Comparison of ENCODE assay signal across 11 cellular contexts in genomic region chr16:89602952-89603590, GRCh38. TPM values are rescaled to one million over a fixed set of nuclear protein-coding genes. Genes with fewer than 3 reads are reported as not detected.
DNase-seq lines count a peak whose midpoint lies in the region; ATAC-seq and TF ChIP-seq lines count a peak whose summit lies in the region.
"Had no signal": no experiment of that assay in that cellular context is flagged by ENCODE, and none has a peak within 500 bp of the region (broad histone marks: within the 10 kb centered on the region; RNA-seq: fewer than 3 reads in every experiment).

No MANE protein-coding gene starts in this region.

- peak overlapping the region; percentile 12 to 35 for H3K4ac ChIP-seq in mesenchymal stem cell (ENCODE audit: low read depth in 1 of 2, low read length in 2 of 2)

- H4K8ac ChIP-seq in mesenchymal stem cell (ENCODE audit: low read length), result peak overlapping the region; percentile 66

- H3K4me3 ChIP-seq in heart left ventricle, result no peak overlapping the region
- H3K4me3 ChIP-seq in mesenchymal stem cell (ENCODE audit: insufficient read depth in 1 of 2, low read depth in 1 of 2, low read length in 2 of 2), result peak overlapping the region in 1 of 2 experiments; percentile 29
- no peak overlapping the region for H3K4me3 ChIP-seq in gastrocnemius medialis

- CTCF ChIA-PET in activated CD8-positive, alpha-beta T cell treated with anti-CD3 and anti-CD28 coated beads for 36 hours (lab: Charles Lee), result interaction anchor here (0.6 to 1.6 kb wide), 2 partner anchors 12 kb away, joined by 3 to 8 read pairs; no protein-coding TSS in a partner anchor

- H2BK12ac ChIP-seq in mesenchymal stem cell (ENCODE audit: low read length in 2 of 2), result peak overlapping the region; percentile 25 to 79

- H2AFZ ChIP-seq in mesenchymal stem cell (ENCODE audit: low read depth, low read length), result peak overlapping the region; percentile 7

- ATAC-seq in Right ventricle myocardium inferior (peak; percentile 10), heart left ventricle (no peak), gastrocnemius medialis (no peak)
- peak; percentile 2 for ATAC-seq in activated CD8-positive, alpha-beta T cell treated with anti-CD3 and anti-CD28 coated beads for 36 hours

- peak overlapping the region; percentile 15 for H3K4me2 ChIP-seq in mesenchymal stem cell (ENCODE audit: low read length, poor library complexity, severe bottlenecking)

- peaks cover 12% of the 10 kb centered on the region for H3K4me1 Mint-ChIP-seq in activated CD8-positive, alpha-beta T cell treated with anti-CD3 and anti-CD28 coated beads for 36 hours (ENCODE audit: low read depth)

- no peak for TF ChIP-seq POLR2A in heart left ventricle (IDR thresholded peaks at IDR 0.05)
- TF ChIP-seq POLR2A in gastrocnemius medialis (IDR thresholded peaks at IDR 0.05), result no peak

- H3K27ac Mint-ChIP-seq in activated CD8-positive, alpha-beta T cell treated with anti-CD3 and anti-CD28 coated beads for 36 hours, result no peak overlapping the region

- no peak overlapping the region for H3K23ac ChIP-seq in mesenchymal stem cell (ENCODE audit: low read length in 2 of 2)

- in situ Hi-C loops in gastrocnemius medialis (cut with MboI; ENCODE audit: low sequenced_read_pairs in 4 of 4), result no loop called here

- H3K4me3 Mint-ChIP-seq in activated CD8-positive, alpha-beta T cell treated with anti-CD3 and anti-CD28 coated beads for 36 hours, result no peak overlapping the region

- no peak overlapping the region for H2BK120ac ChIP-seq in mesenchymal stem cell (ENCODE audit: low read depth, low read length)

- H3K4me1 ChIP-seq in heart left ventricle, result peaks cover 0 to 14% (median 3%) of the 10 kb centered on the region in 12 donors
- H3K4me1 ChIP-seq in mesenchymal stem cell (ENCODE audit: control insufficient read depth, insufficient read depth, low read depth, low read length), result peaks cover 29% of the 10 kb centered on the region
- H3K4me1 ChIP-seq in gastrocnemius medialis, result no peaks in the 10 kb centered on the region

- H3K9me3 Mint-ChIP-seq in activated CD8-positive, alpha-beta T cell treated with anti-CD3 and anti-CD28 coated beads for 36 hours, result no peaks in the 10 kb centered on the region

- no peak overlapping the region for H2BK15ac ChIP-seq in mesenchymal stem cell (ENCODE audit: low read depth, poor library complexity, severe bottlenecking)

- WGBS in heart left ventricle, 4 donors, result 63 to 72% (median 63%) methylated on average over 4 to 5 of the region's 5 CpGs
- WGBS in mesenchymal stem cell, result 69% methylated on average over 4 of the region's 5 CpGs

- H3K9ac ChIP-seq in mesenchymal stem cell (ENCODE audit: low read length), result no peak overlapping the region

- TF ChIP-seq CTCF in heart left ventricle (IDR thresholded peaks at IDR 0.05) (no peak), gastrocnemius medialis (IDR thresholded peaks at IDR 0.05 in 4 of 5, conservative IDR thresholded peaks at IDR 0.05 in 1 of 5) (no peak)
- no peak for TF ChIP-seq CTCF in activated CD8-positive, alpha-beta T cell treated with anti-CD3 and anti-CD28 coated beads for 36 hours (IDR thresholded peaks at IDR 0.05)

- no peaks in the 10 kb centered on the region for H3K36me3 ChIP-seq in heart left ventricle
- H3K36me3 ChIP-seq in mesenchymal stem cell (ENCODE audit: control insufficient read depth in 1 of 2, insufficient read depth in 2 of 2, low read depth in 1 of 2, low read length in 2 of 2), result no peaks in the 10 kb centered on the region
- H3K36me3 ChIP-seq in gastrocnemius medialis, result no peaks in the 10 kb centered on the region
- H3K36me3 ChIP-seq: vagina had no signal

- H3K14ac ChIP-seq in mesenchymal stem cell (ENCODE audit: low read length in 2 of 2), result peak overlapping the region in 1 of 2 experiments; percentile 37

- no peak for DNase-seq in Right ventricle myocardium inferior (ENCODE audit: missing footprints)
- no peak for DNase-seq in heart left ventricle
- DNase-seq in activated CD8-positive, alpha-beta T cell treated with anti-CD3 and anti-CD28 coated beads for 36 hours, result no peak
- no peak for DNase-seq in mesenchymal stem cell
- no peak for DNase-seq in kidney tubule cell (ENCODE audit: low spot score)
- DNase-seq in stimulated activated CD4-positive, alpha-beta T cell treated with anti-CD3 and anti-CD28 coated beads, Interleukin-4, amount 100 ng/mL, for 4 hours, result no peak
- no peak for DNase-seq in gastrocnemius medialis
- no peak for DNase-seq in OCI-M2 (lab: John Stamatoyannopoulos, UW; ENCODE audit: unreplicated experiment)
- DNase-seq: NCI-H2029 treated with DMSO at 0.1 percent for 48 hours, small intestine had no signal

- H3K27me3 Mint-ChIP-seq in activated CD8-positive, alpha-beta T cell treated with anti-CD3 and anti-CD28 coated beads for 36 hours, result no peaks in the 10 kb centered on the region

- H3K27ac ChIP-seq in heart left ventricle, result no peak overlapping the region
- peak overlapping the region; percentile 85 for H3K27ac ChIP-seq in mesenchymal stem cell (ENCODE audit: low read length, poor library complexity, severe bottlenecking)
- H3K27ac ChIP-seq in gastrocnemius medialis, result no peak overlapping the region
- H3K27ac ChIP-seq: vagina had no signal

- H4K91ac ChIP-seq in mesenchymal stem cell (ENCODE audit: low read length), result peak overlapping the region; percentile 78

- peak overlapping the region; percentile 35 for H2BK5ac ChIP-seq in mesenchymal stem cell (ENCODE audit: low read depth, low read length, poor library complexity, severe bottlenecking)

- peaks cover 0 to 12% (median 0%) of the 10 kb centered on the region in 9 donors for H3K27me3 ChIP-seq in heart left ventricle
- peaks cover 0 to 24% of the 10 kb centered on the region in 2 experiments for H3K27me3 ChIP-seq in mesenchymal stem cell (ENCODE audit: control insufficient read depth in 1 of 2, insufficient read depth in 1 of 2, low read length in 2 of 2)
- peaks cover 0 to 27% (median 6%) of the 10 kb centered on the region in 3 donors for H3K27me3 ChIP-seq in gastrocnemius medialis
- H3K27me3 ChIP-seq: vagina had no signal

- no peaks in the 10 kb centered on the region for H3K79me1 ChIP-seq in mesenchymal stem cell (replicated peaks; ENCODE audit: low read length, poor library complexity, severe bottlenecking)

- no peaks in the 10 kb centered on the region for H3K36me3 Mint-ChIP-seq in activated CD8-positive, alpha-beta T cell treated with anti-CD3 and anti-CD28 coated beads for 36 hours (ENCODE audit: low read depth)

- H3K9me3 ChIP-seq in heart left ventricle (no peaks in the 10 kb centered on the region), mesenchymal stem cell (ENCODE audit: control insufficient read depth, low read length) (no peaks in the 10 kb centered on the region), gastrocnemius medialis (no peaks in the 10 kb centered on the region)
- H3K9me3 ChIP-seq: vagina had no signal

- no peak overlapping the region for H2AK5ac ChIP-seq in mesenchymal stem cell (ENCODE audit: low read length, severe bottlenecking)

- intact Hi-C loops in Right ventricle myocardium inferior (cut with DNase I) (no loop called here), heart left ventricle (cut with DNase I) (no loop called here), gastrocnemius medialis (cut with DNase I; ENCODE audit: low total_unique reads) (no loop called here)
- intact Hi-C loops in activated CD8-positive, alpha-beta T cell treated with anti-CD3 and anti-CD28 coated beads for 36 hours (cut with micrococcal nuclease), result no loop called here

- H3K18ac ChIP-seq in mesenchymal stem cell (ENCODE audit: low read depth in 1 of 2, low read length in 2 of 2), result peak overlapping the region; percentile 44 to 45

- POLR2A ChIA-PET in activated CD8-positive, alpha-beta T cell treated with anti-CD3 and anti-CD28 coated beads for 36 hours (lab: Charles Lee), result interaction anchor here (0.8 to 1.4 kb wide), 5 partner anchors 11 to 44 kb away, joined by 3 to 5 read pairs (median 3); no protein-coding TSS in a partner anchor

RNA-seq across cellular contexts. Expression of gene DPEP1, which starts 10.4 kb away (rescaled TPM):
- total RNA-seq in Right ventricle myocardium inferior, result not detected
- not detected for total RNA-seq in heart left ventricle
- not detected for polyA plus RNA-seq in heart left ventricle
- not detected for total RNA-seq in activated CD8-positive, alpha-beta T cell treated with anti-CD3 and anti-CD28 coated beads for 36 hours
- polyA plus RNA-seq in mesenchymal stem cell (2013, experiment 1 of 2), result not detected
- polyA plus RNA-seq in mesenchymal stem cell (2013, experiment 2 of 2), result not detected
- not detected for total RNA-seq in gastrocnemius medialis
- total RNA-seq: vagina had no signal

RNA-seq across cellular contexts. Expression of gene CPNE7, which starts 27.5 kb away (rescaled TPM):
- not detected for total RNA-seq in Right ventricle myocardium inferior
- total RNA-seq in heart left ventricle, result under 1 TPM in 1 of 9 donors, not detected in 8; 0.20 TPM
- under 1 TPM in 1 of 2 donors, not detected in 1; 0.50 TPM for polyA plus RNA-seq in heart left ventricle
- total RNA-seq in activated CD8-positive, alpha-beta T cell treated with anti-CD3 and anti-CD28 coated beads for 36 hours, result 1 to 10 TPM; 8.5 to 9.5 TPM
- 5.6 TPM for polyA plus RNA-seq in mesenchymal stem cell (2013, experiment 1 of 2)
- polyA plus RNA-seq in mesenchymal stem cell (2013, experiment 2 of 2), result 4.8 TPM
- not detected for total RNA-seq in gastrocnemius medialis

RNA-seq across cellular contexts. Expression of gene RPL13, which starts 42.6 kb away (rescaled TPM):
- total RNA-seq in Right ventricle myocardium inferior, result 1,162 TPM
- 1,000 to 10,000 TPM in 6 of 9 donors, 100 to 1,000 TPM in 3; 701 to 3,315 (median 1,152) TPM for total RNA-seq in heart left ventricle
- polyA plus RNA-seq in heart left ventricle, result 1,000 to 10,000 TPM; 2,775 to 5,500 TPM
- total RNA-seq in activated CD8-positive, alpha-beta T cell treated with anti-CD3 and anti-CD28 coated beads for 36 hours, result 1,000 to 10,000 TPM; 3,056 to 3,151 TPM
- 2,898 TPM for polyA plus RNA-seq in mesenchymal stem cell (2013, experiment 1 of 2)
- 2,946 TPM for polyA plus RNA-seq in mesenchymal stem cell (2013, experiment 2 of 2)
- 1,000 to 10,000 TPM; 4,295 to 5,889 (median 4,806) TPM for total RNA-seq in gastrocnemius medialis

RNA-seq across cellular contexts. Expression of gene CHMP1A, which starts 54.4 kb away (rescaled TPM):
- total RNA-seq in Right ventricle myocardium inferior (40.6 TPM), heart left ventricle (10 to 100 TPM; 35.1 to 85.1 (median 44.6) TPM), gastrocnemius medialis (100 to 1,000 TPM in 1 of 4 donors, 10 to 100 TPM in 3; 53.4 to 105 (median 78.8) TPM)
- 10 to 100 TPM; 29.3 to 86.3 TPM for polyA plus RNA-seq in heart left ventricle
- total RNA-seq in activated CD8-positive, alpha-beta T cell treated with anti-CD3 and anti-CD28 coated beads for 36 hours, result 10 to 100 TPM; 51.1 to 56.9 TPM
- 46.7 TPM for polyA plus RNA-seq in mesenchymal stem cell (2013, experiment 1 of 2)
- polyA plus RNA-seq in mesenchymal stem cell (2013, experiment 2 of 2), result 45.2 TPM

RNA-seq across cellular contexts. Expression of gene SPATA33, which starts 54.6 kb away (rescaled TPM):
- 1.6 TPM for total RNA-seq in Right ventricle myocardium inferior
- total RNA-seq in heart left ventricle, result 1 to 10 TPM in 8 of 9 donors, under 1 TPM in 1; 0.94 to 5.1 (median 3.0) TPM
- 1 to 10 TPM; 1.8 to 3.9 TPM for polyA plus RNA-seq in heart left ventricle
- 1 to 10 TPM; 6.3 to 7.1 TPM for total RNA-seq in activated CD8-positive, alpha-beta T cell treated with anti-CD3 and anti-CD28 coated beads for 36 hours
- polyA plus RNA-seq in mesenchymal stem cell (2013, experiment 1 of 2), result 9.7 TPM
- 8.6 TPM for polyA plus RNA-seq in mesenchymal stem cell (2013, experiment 2 of 2)
- 1 to 10 TPM; 1.2 to 2.7 (median 2.1) TPM for total RNA-seq in gastrocnemius medialis

Comparison
In these comparisons a context has a peak if more than half of its experiments do, and no peak if none do; other contexts are left out.
1. ATAC-seq: peak in Right ventricle myocardium inferior (single experiment) and activated CD8-positive, alpha-beta T cell treated with anti-CD3 and anti-CD28 coated beads for 36 hours (single experiment); none in heart left ventricle (0 of 4) and gastrocnemius medialis (0 of 2).